10 cellular contexts compared by ENCODE assay signal in the genomic region with DNA sequence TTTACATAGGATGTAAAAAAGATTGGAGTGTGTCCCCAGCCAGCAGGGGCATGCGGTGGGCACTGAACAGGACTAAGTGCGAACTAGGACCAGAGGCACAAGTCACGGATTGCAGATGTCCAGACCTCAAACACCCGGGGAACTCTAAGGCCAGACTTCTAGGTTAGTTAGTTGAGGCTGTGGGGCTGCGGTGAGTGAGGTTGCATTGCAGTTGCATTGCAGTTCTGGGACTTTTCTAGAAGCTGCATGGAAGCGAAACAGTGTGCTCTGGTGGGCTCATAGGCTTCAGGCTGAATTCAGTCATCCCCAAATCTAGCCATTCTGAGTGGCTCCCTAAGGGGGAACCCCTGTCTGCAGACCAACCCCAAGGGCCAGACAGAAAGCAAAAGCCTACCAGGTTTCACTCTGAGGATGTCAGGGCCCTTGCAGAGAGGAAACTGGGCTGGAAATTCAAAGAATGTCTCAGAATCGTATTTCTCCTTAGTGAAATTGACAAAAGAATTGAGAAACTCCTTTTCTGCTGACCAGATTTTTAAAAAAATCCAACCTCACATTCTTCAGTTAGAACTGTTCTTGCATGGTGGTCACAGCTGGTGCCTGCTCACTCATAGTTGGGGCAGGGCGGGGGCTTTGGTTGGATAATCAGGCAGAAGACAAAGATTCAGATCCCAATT.
DNase-seq lines count a peak whose midpoint lies in the region; ATAC-seq lines count a peak whose summit lies in the region.
"Had no signal": no experiment of that assay in that cellular context is flagged by ENCODE, and none has a peak within 500 bp of the region (broad histone marks: within the 10 kb centered on the region; RNA-seq: fewer than 3 reads in every experiment).

No MANE protein-coding gene starts in this region.

- H3K4me3 Mint-ChIP-seq in naive B cell: peak overlapping the region in 6 of 8 donors; percentile 27 to 82 (median 76)
- H3K4me3 Mint-ChIP-seq in activated naive CD4-positive, alpha-beta T cell treated with anti-CD3 and anti-CD28 coated beads for 36 hours: no peak overlapping the region
- H3K4me3 Mint-ChIP-seq in activated T-helper 2 cell treated with anti-CD3 and anti-CD28 coated beads, Interferon-gamma antibody, Interleukin-2, Interleukin-4, amounts not matched to agents 10 μg/mL and 5 μg/mL and 100 μg/mL, durations not matched to agents 14 hours and 24 hours and 36 hours (ENCODE audit: low read depth): no peak overlapping the region

- DNase-seq in naive B cell (peak; percentile 46), NCI-H187 (lab: John Stamatoyannopoulos, UW) (no peak), SHP77 (lab: John Stamatoyannopoulos, UW) (no peak)
- no peak for DNase-seq in activated naive CD4-positive, alpha-beta T cell treated with anti-CD3 and anti-CD28 coated beads for 36 hours
- DNase-seq in activated T-helper 2 cell treated with anti-CD3 and anti-CD28 coated beads, Interferon-gamma antibody, Interleukin-2, Interleukin-4, amounts not matched to agents 10 μg/mL and 5 μg/mL and 100 μg/mL, durations not matched to agents 14 hours and 24 hours and 36 hours (ENCODE audit: low spot score): no peak
- DNase-seq: stimulated activated naive CD4-positive, alpha-beta T cell treated with Interleukin-2 at 50 U/mL for 16 hours had no signal

- ATAC-seq in GM18861 (IDR thresholded peaks at IDR 0.05; ENCODE audit: unreplicated experiment): peak; percentile 61
- ATAC-seq in GM21619 (IDR thresholded peaks at IDR 0.05; ENCODE audit: unreplicated experiment): peak; percentile 64
- ATAC-seq in HG03457 (IDR thresholded peaks at IDR 0.05; ENCODE audit: unreplicated experiment): peak; percentile 58
- peak; percentile 46 to 57 for ATAC-seq in naive B cell (ENCODE audit: low read depth in 2 of 2)

- no peaks in the 10 kb centered on the region for H3K36me3 Mint-ChIP-seq in naive B cell
- H3K36me3 Mint-ChIP-seq in activated naive CD4-positive, alpha-beta T cell treated with anti-CD3 and anti-CD28 coated beads for 36 hours (ENCODE audit: low read depth): no peaks in the 10 kb centered on the region
- H3K36me3 Mint-ChIP-seq in activated T-helper 2 cell treated with anti-CD3 and anti-CD28 coated beads, Interferon-gamma antibody, Interleukin-2, Interleukin-4, amounts not matched to agents 10 μg/mL and 5 μg/mL and 100 μg/mL, durations not matched to agents 14 hours and 24 hours and 36 hours (ENCODE audit: low read depth): no peaks in the 10 kb centered on the region

- intact Hi-C loops in activated naive CD4-positive, alpha-beta T cell treated with anti-CD3 and anti-CD28 coated beads for 36 hours (cut with micrococcal nuclease): loop anchor here (10.0 kb wide), 1 partner anchor 99 kb away; no protein-coding TSS in a partner anchor
- intact Hi-C loops in activated T-helper 2 cell treated with anti-CD3 and anti-CD28 coated beads, Interferon-gamma antibody, Interleukin-2, Interleukin-4, amounts not matched to agents 10 μg/mL and 5 μg/mL and 100 μg/mL, durations not matched to agents 14 hours and 24 hours and 36 hours (cut with micrococcal nuclease): loop anchor here (10.0 kb wide), 1 partner anchor 99 kb away; no protein-coding TSS in a partner anchor

- H3K4me1 Mint-ChIP-seq in naive B cell: peaks cover 59 to 97% (median 78%) of the 10 kb centered on the region in 3 donors
- peaks cover 10% of the 10 kb centered on the region for H3K4me1 Mint-ChIP-seq in activated naive CD4-positive, alpha-beta T cell treated with anti-CD3 and anti-CD28 coated beads for 36 hours (ENCODE audit: low read depth)
- peaks cover 27% of the 10 kb centered on the region for H3K4me1 Mint-ChIP-seq in activated T-helper 2 cell treated with anti-CD3 and anti-CD28 coated beads, Interferon-gamma antibody, Interleukin-2, Interleukin-4, amounts not matched to agents 10 μg/mL and 5 μg/mL and 100 μg/mL, durations not matched to agents 14 hours and 24 hours and 36 hours (ENCODE audit: low read depth)

- H3K9me3 Mint-ChIP-seq in naive B cell: no peaks in the 10 kb centered on the region
- no peaks in the 10 kb centered on the region for H3K9me3 Mint-ChIP-seq in activated naive CD4-positive, alpha-beta T cell treated with anti-CD3 and anti-CD28 coated beads for 36 hours
- peaks cover 4% of the 10 kb centered on the region for H3K9me3 Mint-ChIP-seq in activated T-helper 2 cell treated with anti-CD3 and anti-CD28 coated beads, Interferon-gamma antibody, Interleukin-2, Interleukin-4, amounts not matched to agents 10 μg/mL and 5 μg/mL and 100 μg/mL, durations not matched to agents 14 hours and 24 hours and 36 hours

- CTCF ChIA-PET in activated naive CD4-positive, alpha-beta T cell treated with anti-CD3 and anti-CD28 coated beads for 36 hours (lab: Charles Lee): interaction anchor here (0.6 kb wide), 1 partner anchor 8 kb away, joined by 3 read pairs; no protein-coding TSS in a partner anchor

- no peaks in the 10 kb centered on the region for H3K27me3 Mint-ChIP-seq in naive B cell
- H3K27me3 Mint-ChIP-seq in activated naive CD4-positive, alpha-beta T cell treated with anti-CD3 and anti-CD28 coated beads for 36 hours (ENCODE audit: low read depth): no peaks in the 10 kb centered on the region
- H3K27me3 Mint-ChIP-seq in activated T-helper 2 cell treated with anti-CD3 and anti-CD28 coated beads, Interferon-gamma antibody, Interleukin-2, Interleukin-4, amounts not matched to agents 10 μg/mL and 5 μg/mL and 100 μg/mL, durations not matched to agents 14 hours and 24 hours and 36 hours (ENCODE audit: low read depth): peaks cover 4% of the 10 kb centered on the region

- peak overlapping the region in 5 of 6 donors; percentile 47 to 94 (median 82) for H3K27ac Mint-ChIP-seq in naive B cell
- no peak overlapping the region for H3K27ac Mint-ChIP-seq in activated naive CD4-positive, alpha-beta T cell treated with anti-CD3 and anti-CD28 coated beads for 36 hours
- no peak overlapping the region for H3K27ac Mint-ChIP-seq in activated T-helper 2 cell treated with anti-CD3 and anti-CD28 coated beads, Interferon-gamma antibody, Interleukin-2, Interleukin-4, amounts not matched to agents 10 μg/mL and 5 μg/mL and 100 μg/mL, durations not matched to agents 14 hours and 24 hours and 36 hours
- H3K27ac Mint-ChIP-seq: progenitor cell of endocrine pancreas had no signal

Comparison
In these comparisons a context has a peak if more than half of its experiments do, and no peak if none do; other contexts are left out.
1. H3K27ac Mint-ChIP-seq: peak in naive B cell (5 of 6); none in activated naive CD4-positive, alpha-beta T cell treated with anti-CD3 and anti-CD28 coated beads for 36 hours (single experiment) and activated T-helper 2 cell treated with anti-CD3 and anti-CD28 coated beads, Interferon-gamma antibody, Interleukin-2, Interleukin-4, amounts not matched to agents 10 μg/mL and 5 μg/mL and 100 μg/mL, durations not matched to agents 14 hours and 24 hours and 36 hours (single experiment).
2. H3K4me3 Mint-ChIP-seq: peak in naive B cell (6 of 8); none in activated naive CD4-positive, alpha-beta T cell treated with anti-CD3 and anti-CD28 coated beads for 36 hours (single experiment) and activated T-helper 2 cell treated with anti-CD3 and anti-CD28 coated beads, Interferon-gamma antibody, Interleukin-2, Interleukin-4, amounts not matched to agents 10 μg/mL and 5 μg/mL and 100 μg/mL, durations not matched to agents 14 hours and 24 hours and 36 hours (single experiment).
3. Peak in every context shown above with its lines, with median percentiles within 50 percentile points of each other: ATAC-seq.